17 cellular contexts compared by ENCODE assay signal in genomic region chr14:93981316-93981715, GRCh38. TPM values are rescaled to one million over a fixed set of nuclear protein-coding genes. Genes with fewer than 3 reads are reported as not detected.
DNase-seq lines count a peak whose midpoint lies in the region; ATAC-seq and TF ChIP-seq lines count a peak whose summit lies in the region.
"Had no signal": no experiment of that assay in that cellular context is flagged by ENCODE, and none has a peak within 500 bp of the region (broad histone marks: within the 10 kb centered on the region; RNA-seq: fewer than 3 reads in every experiment).

No MANE protein-coding gene starts in this region.

- H3K4ac ChIP-seq in H9 (ENCODE audit: low read depth, low read length), result no peak overlapping the region

- H2BK120ac ChIP-seq in H9 (ENCODE audit: low read depth, low read length, poor library complexity, severe bottlenecking), result no peak overlapping the region

- no peaks in the 10 kb centered on the region for H3K27me3 ChIP-seq in H9 (ENCODE audit: insufficient read depth, low read length)
- H3K27me3 ChIP-seq in heart right ventricle, result no peaks in the 10 kb centered on the region

- no peak overlapping the region for H3K9ac ChIP-seq in H9 (ENCODE audit: extremely low read depth, insufficient read length, low read length)

- no peak overlapping the region for H3K4me3 Mint-ChIP-seq in H9
- H3K4me3 Mint-ChIP-seq in activated naive CD8-positive, alpha-beta T cell treated with anti-CD3 and anti-CD28 coated beads, Interleukin-2, amount 50 U/mL, for 24 hours, result no peak overlapping the region
- no peak overlapping the region for H3K4me3 Mint-ChIP-seq in stimulated activated effector memory CD8-positive, alpha-beta T cell treated with anti-CD3 and anti-CD28 coated beads, Interleukin-12 subunit alpha, Interleukin-12 subunit beta, amount 100 ng/mL, for 72 hours
- H3K4me3 Mint-ChIP-seq in activated CD8-positive, alpha-beta memory T cell treated with anti-CD3 and anti-CD28 coated beads, Interleukin-2, amount 10 ng/mL, durations not matched to agents 7 days and 5 days, result no peak overlapping the region
- H3K4me3 Mint-ChIP-seq: naive thymus-derived CD8-positive, alpha-beta T cell had no signal

- intact Hi-C loops in heart right ventricle (cut with DNase I) (no loop called here), OCI-LY7 (cut with micrococcal nuclease; ENCODE audit: unreplicated experiment) (no loop called here)

- peaks cover 2% of the 10 kb centered on the region; the same call in 1 of the 2 replicates for H3K27me3 Mint-ChIP-seq in H9 (ENCODE audit: low read depth)
- peaks cover 8% of the 10 kb centered on the region for H3K27me3 Mint-ChIP-seq in activated naive CD8-positive, alpha-beta T cell treated with anti-CD3 and anti-CD28 coated beads, Interleukin-2, amount 50 U/mL, for 24 hours
- H3K27me3 Mint-ChIP-seq in activated CD8-positive, alpha-beta memory T cell treated with anti-CD3 and anti-CD28 coated beads, Interleukin-2, amount 10 ng/mL, durations not matched to agents 7 days and 5 days, result no peaks in the 10 kb centered on the region

- H3K4me2 ChIP-seq in H9 (ENCODE audit: insufficient read depth, insufficient read length, low read length) (no peak overlapping the region), OCI-LY7 (ENCODE audit: low read length) (no peak overlapping the region)

- no peak overlapping the region for H3K27ac Mint-ChIP-seq in H9
- peak overlapping the region; percentile 22 for H3K27ac Mint-ChIP-seq in activated naive CD8-positive, alpha-beta T cell treated with anti-CD3 and anti-CD28 coated beads, Interleukin-2, amount 50 U/mL, for 24 hours
- peak overlapping the region; percentile 75 for H3K27ac Mint-ChIP-seq in stimulated activated effector memory CD8-positive, alpha-beta T cell treated with anti-CD3 and anti-CD28 coated beads, Interleukin-12 subunit alpha, Interleukin-12 subunit beta, amount 100 ng/mL, for 72 hours
- no peak overlapping the region for H3K27ac Mint-ChIP-seq in activated CD8-positive, alpha-beta memory T cell treated with anti-CD3 and anti-CD28 coated beads, Interleukin-2, amount 10 ng/mL, durations not matched to agents 7 days and 5 days
- H3K27ac Mint-ChIP-seq: naive thymus-derived CD8-positive, alpha-beta T cell had no signal

- H2BK15ac ChIP-seq in H9 (ENCODE audit: low read depth, low read length), result no peak overlapping the region

- H4K5ac ChIP-seq in H9 (ENCODE audit: insufficient read length, low read depth, low read length), result no peak overlapping the region

- H3K14ac ChIP-seq in H9 (ENCODE audit: insufficient read depth, low read length), result no peak overlapping the region; the same call in 1 of the 2 replicates

- H3K27ac ChIP-seq in H9 (ENCODE audit: insufficient read length, low read depth, low read length), result no peak overlapping the region
- H3K27ac ChIP-seq in heart right ventricle, result peak overlapping the region; percentile 77 to 92 (median 86)
- H3K27ac ChIP-seq in OCI-LY7 (ENCODE audit: low read depth, low read length, poor library complexity, severe bottlenecking), result no peak overlapping the region

- WGBS in H9 (ENCODE audit: extremely low coverage, insufficient read length, low lambda C conversion rate), result no CpG with 5 or more reads among the region's 5 CpGs
- WGBS in heart right ventricle, 2 donors, result 74% methylated on average over 5 of the region's 5 CpGs

- no peak overlapping the region for H2AK5ac ChIP-seq in H9 (ENCODE audit: insufficient read length, low read length)

- no peaks in the 10 kb centered on the region for H3K4me1 ChIP-seq in H9 (ENCODE audit: insufficient read depth, low read length)
- peaks cover 6 to 89% (median 48%) of the 10 kb centered on the region in 9 donors for H3K4me1 ChIP-seq in heart right ventricle
- H3K4me1 ChIP-seq in OCI-LY7 (ENCODE audit: insufficient read depth, low read length, poor library complexity, severe bottlenecking), result peaks cover 36% of the 10 kb centered on the region

- H4K91ac ChIP-seq in H9 (ENCODE audit: insufficient read length, low read depth, low read length), result no peak overlapping the region

- H2AFZ ChIP-seq in H9 (ENCODE audit: low read length) (no peak overlapping the region), OCI-LY7 (ENCODE audit: low read length) (no peak overlapping the region)

- no peaks in the 10 kb centered on the region for H3K9me3 ChIP-seq in H9 (ENCODE audit: control insufficient read depth, low read depth, low read length)
- no peaks in the 10 kb centered on the region for H3K9me3 ChIP-seq in heart right ventricle
- no peaks in the 10 kb centered on the region for H3K9me3 ChIP-seq in OCI-LY7 (ENCODE audit: low read length)

- no peak overlapping the region for H2BK20ac ChIP-seq in H9 (ENCODE audit: low read depth, low read length, poor library complexity, severe bottlenecking)

- H4K20me1 ChIP-seq in H9 (ENCODE audit: control insufficient read depth, insufficient read depth, insufficient read length), result no peaks in the 10 kb centered on the region
- H4K20me1 ChIP-seq in OCI-LY7 (ENCODE audit: insufficient read depth, low read length), result no peaks in the 10 kb centered on the region

- no peak overlapping the region for H3K18ac ChIP-seq in H9 (ENCODE audit: insufficient read length, low read depth, low read length)

- H3K79me1 ChIP-seq in H9 (ENCODE audit: insufficient read depth, low read depth, low read length, poor library complexity, severe bottlenecking), result no peaks in the 10 kb centered on the region

- H4K8ac ChIP-seq in H9 (replicated peaks; ENCODE audit: insufficient read length, low read depth, low read length), result no peak overlapping the region

- no peak for DNase-seq in H9
- DNase-seq in activated naive CD8-positive, alpha-beta T cell treated with anti-CD3 and anti-CD28 coated beads, Interleukin-2, amount 50 U/mL, for 24 hours, result no peak
- no peak for DNase-seq in heart right ventricle
- DNase-seq in stimulated activated effector memory CD8-positive, alpha-beta T cell treated with anti-CD3 and anti-CD28 coated beads, Interleukin-12 subunit alpha, Interleukin-12 subunit beta, amount 100 ng/mL, for 72 hours (ENCODE audit: low spot score in 2 of 2), result no peak
- no peak for DNase-seq in activated CD8-positive, alpha-beta memory T cell treated with anti-CD3 and anti-CD28 coated beads, Interleukin-2, amount 10 ng/mL, durations not matched to agents 7 days and 5 days
- DNase-seq in activated CD4-positive, alpha-beta T cell treated with anti-CD3 and anti-CD28 coated beads, Interleukin-2, amount 50 U/mL, for 48 hours, result no peak
- no peak for DNase-seq in anterior cingulate cortex (lab: John Stamatoyannopoulos, UW)
- no peak for DNase-seq in OCI-LY7 (ENCODE audit: low spot score)
- DNase-seq: naive thymus-derived CD8-positive, alpha-beta T cell; NCI-H510A; SHP77 had no signal

- BruUV-seq in OCI-LY7 (replicated peaks; lab: Mats Ljungman, UMichigan), result no TSS peak

- H3K4me3 ChIP-seq in heart right ventricle, result no peak overlapping the region
- no peak overlapping the region for H3K4me3 ChIP-seq in OCI-LY7 (ENCODE audit: low read depth, low read length, poor library complexity, severe bottlenecking)
- H3K4me3 ChIP-seq: lung had no signal

- no peak overlapping the region for H3K23ac ChIP-seq in H9 (ENCODE audit: insufficient read length, low read depth, low read length)

- H3K23me2 ChIP-seq in H9 (ENCODE audit: insufficient read length, low read depth, low read length, poor library complexity, severe bottlenecking), result no peaks in the 10 kb centered on the region

- H3K36me3 ChIP-seq in heart right ventricle, result no peaks in the 10 kb centered on the region
- H3K36me3 ChIP-seq in OCI-LY7 (ENCODE audit: insufficient read depth, low read length), result no peaks in the 10 kb centered on the region; the same call in 1 of the 2 replicates

- H3K9me3 Mint-ChIP-seq in H9, result no peaks in the 10 kb centered on the region; a peak in 1 of 5 replicates
- H3K9me3 Mint-ChIP-seq in activated naive CD8-positive, alpha-beta T cell treated with anti-CD3 and anti-CD28 coated beads, Interleukin-2, amount 50 U/mL, for 24 hours, result peaks cover 7% of the 10 kb centered on the region
- no peaks in the 10 kb centered on the region for H3K9me3 Mint-ChIP-seq in stimulated activated effector memory CD8-positive, alpha-beta T cell treated with anti-CD3 and anti-CD28 coated beads, Interleukin-12 subunit alpha, Interleukin-12 subunit beta, amount 100 ng/mL, for 72 hours
- no peaks in the 10 kb centered on the region for H3K9me3 Mint-ChIP-seq in activated CD8-positive, alpha-beta memory T cell treated with anti-CD3 and anti-CD28 coated beads, Interleukin-2, amount 10 ng/mL, durations not matched to agents 7 days and 5 days (ENCODE audit: low read depth)

- H3K9me2 ChIP-seq in OCI-LY7 (ENCODE audit: insufficient read depth, low read length), result no peaks in the 10 kb centered on the region

- POLR2A ChIA-PET in OCI-LY7 (lab: Charles Lee), result no interaction called here

- H3K56ac ChIP-seq in H9 (ENCODE audit: insufficient read length, low read depth, low read length), result no peak overlapping the region

- no peak for ATAC-seq in activated naive CD8-positive, alpha-beta T cell treated with anti-CD3 and anti-CD28 coated beads, Interleukin-2, amount 50 U/mL, for 24 hours
- ATAC-seq in heart right ventricle, result peak in 3 of 8 donors; percentile 1 to 30 (median 5)
- ATAC-seq in stimulated activated effector memory CD8-positive, alpha-beta T cell treated with anti-CD3 and anti-CD28 coated beads, Interleukin-12 subunit alpha, Interleukin-12 subunit beta, amount 100 ng/mL, for 72 hours, result no peak
- ATAC-seq in activated CD8-positive, alpha-beta memory T cell treated with anti-CD3 and anti-CD28 coated beads, Interleukin-2, amount 10 ng/mL, durations not matched to agents 7 days and 5 days, result no peak
- ATAC-seq: activated CD4-positive, CD25-positive, alpha-beta regulatory T cell treated with anti-CD3 and anti-CD28 coated beads, Interleukin-2, amount 50 U/mL, for 24 hours; naive thymus-derived CD8-positive, alpha-beta T cell had no signal

- H3K79me2 ChIP-seq in H9 (ENCODE audit: insufficient read depth, low read length) (no peaks in the 10 kb centered on the region), OCI-LY7 (ENCODE audit: insufficient read depth, low read depth, low read length) (no peaks in the 10 kb centered on the region)

- H2BK5ac ChIP-seq in H9 (ENCODE audit: insufficient read length, low read length), result no peak overlapping the region

- CTCF ChIA-PET in activated CD8-positive, alpha-beta memory T cell treated with anti-CD3 and anti-CD28 coated beads, Interleukin-2, amount 10 ng/mL, durations not matched to agents 7 days and 5 days (lab: Charles Lee), result interaction anchor here (0.7 to 4.1 kb wide), 5 partner anchors 20 to 55 kb away, joined by 3 to 33 read pairs (median 3); no protein-coding TSS in a partner anchor
- CTCF ChIA-PET in OCI-LY7 (lab: Charles Lee; ENCODE audit: unreplicated experiment), result interaction anchor here (1.1 kb wide), 1 partner anchor 11 kb away, joined by 3 read pairs; no protein-coding TSS in a partner anchor

- peaks cover 17 to 41% of the 10 kb centered on the region in 2 experiments for H3K4me1 Mint-ChIP-seq in H9
- peaks cover 53% of the 10 kb centered on the region for H3K4me1 Mint-ChIP-seq in activated naive CD8-positive, alpha-beta T cell treated with anti-CD3 and anti-CD28 coated beads, Interleukin-2, amount 50 U/mL, for 24 hours
- peaks cover 59% of the 10 kb centered on the region for H3K4me1 Mint-ChIP-seq in stimulated activated effector memory CD8-positive, alpha-beta T cell treated with anti-CD3 and anti-CD28 coated beads, Interleukin-12 subunit alpha, Interleukin-12 subunit beta, amount 100 ng/mL, for 72 hours
- H3K4me1 Mint-ChIP-seq in activated CD8-positive, alpha-beta memory T cell treated with anti-CD3 and anti-CD28 coated beads, Interleukin-2, amount 10 ng/mL, durations not matched to agents 7 days and 5 days, result peaks cover 41% of the 10 kb centered on the region

- no peak overlapping the region for H3T11ph ChIP-seq in H9 (ENCODE audit: low read length)

- H3K36me3 Mint-ChIP-seq in H9 (ENCODE audit: insufficient read depth in 1 of 3, low read depth in 3 of 3), result no peaks in the 10 kb centered on the region
- peaks cover 24% of the 10 kb centered on the region for H3K36me3 Mint-ChIP-seq in activated naive CD8-positive, alpha-beta T cell treated with anti-CD3 and anti-CD28 coated beads, Interleukin-2, amount 50 U/mL, for 24 hours (ENCODE audit: low read depth)
- H3K36me3 Mint-ChIP-seq in stimulated activated effector memory CD8-positive, alpha-beta T cell treated with anti-CD3 and anti-CD28 coated beads, Interleukin-12 subunit alpha, Interleukin-12 subunit beta, amount 100 ng/mL, for 72 hours, result peaks cover 26% of the 10 kb centered on the region
- peaks cover 16% of the 10 kb centered on the region for H3K36me3 Mint-ChIP-seq in activated CD8-positive, alpha-beta memory T cell treated with anti-CD3 and anti-CD28 coated beads, Interleukin-2, amount 10 ng/mL, durations not matched to agents 7 days and 5 days

- TF ChIP-seq CTCF in H9 (conservative IDR thresholded peaks at IDR 0.05) (peak; percentile 25; the same call in 1 of the 3 replicates), heart right ventricle (IDR thresholded peaks at IDR 0.05) (no peak), OCI-LY7 (conservative IDR thresholded peaks at IDR 0.05; ENCODE audit: low read length) (no peak)

- H2BK12ac ChIP-seq in H9 (ENCODE audit: insufficient read length, low read depth, low read length), result no peak overlapping the region

RNA-seq across cellular contexts. Expression of gene ASB2, which starts 4.9 kb away (rescaled TPM):
- total RNA-seq in H9 (2021), result 0.35 and 1.3 TPM in 2 replicates
- total RNA-seq in heart right ventricle, result 100 to 1,000 TPM in 9 of 10 donors, 10 to 100 TPM in 1; 85.7 to 253 (median 168) TPM
- polyA plus RNA-seq in heart right ventricle, result 100 to 1,000 TPM in 1 of 2 donors, 10 to 100 TPM in 1; 19.6 to 374 TPM
- 100 to 1,000 TPM; 116 to 177 TPM for total RNA-seq in activated CD8-positive, alpha-beta memory T cell treated with anti-CD3 and anti-CD28 coated beads, Interleukin-2, amount 10 ng/mL, durations not matched to agents 7 days and 5 days
- total RNA-seq in OCI-LY7 (2014; rRNA removed; shearing (Covaris generic)), result 15.0 and 21.7 TPM in 2 replicates
- 16.1 and 23.6 TPM in 2 replicates for total RNA-seq in OCI-LY7 (2022)
- total RNA-seq: pulmonary artery endothelial cell had no signal

RNA-seq across cellular contexts. Expression of gene CCDC197, which starts 15.8 kb away (rescaled TPM):
- total RNA-seq in H9 (2021), result not detected in 2 replicates
- 1 to 10 TPM in 3 of 10 donors, under 1 TPM in 6, not detected in 1; 0.40 to 1.6 (median 0.75) TPM for total RNA-seq in heart right ventricle
- 1 to 10 TPM in 1 of 2 donors, not detected in 1; 1.3 TPM for polyA plus RNA-seq in heart right ventricle
- total RNA-seq in activated CD8-positive, alpha-beta memory T cell treated with anti-CD3 and anti-CD28 coated beads, Interleukin-2, amount 10 ng/mL, durations not matched to agents 7 days and 5 days, result under 1 TPM in 1 of 2 experiments, not detected in 1; 0.14 TPM
- total RNA-seq in OCI-LY7 (2014; rRNA removed; shearing (Covaris generic)), result not detected in 2 replicates
- total RNA-seq in OCI-LY7 (2022), result not detected in 2 replicates
- total RNA-seq: frontal cortex; lung; naive thymus-derived CD8-positive, alpha-beta T cell; pulmonary artery endothelial cell; T-helper 2 cell treated with Interferon-gamma antibody and Interleukin-4, amounts not matched to agents 100 ng/mL and 5 ng/mL, for 36 hours had no signal
- polyA plus RNA-seq: lung; naive thymus-derived CD8-positive, alpha-beta T cell; thymus had no signal

RNA-seq across cellular contexts. Expression of gene OTUB2, which starts 44.8 kb away (rescaled TPM):
- total RNA-seq in H9 (2021), result 3.6 and 3.7 TPM in 2 replicates
- under 1 TPM in 9 of 10 donors, not detected in 1; 0.07 to 0.37 (median 0.15) TPM for total RNA-seq in heart right ventricle
- under 1 TPM; 0.22 to 0.29 TPM for polyA plus RNA-seq in heart right ventricle
- 1 to 10 TPM; 3.4 to 4.2 TPM for total RNA-seq in activated CD8-positive, alpha-beta memory T cell treated with anti-CD3 and anti-CD28 coated beads, Interleukin-2, amount 10 ng/mL, durations not matched to agents 7 days and 5 days
- 0.28 and 0.44 TPM in 2 replicates for total RNA-seq in OCI-LY7 (2014; rRNA removed; shearing (Covaris generic))
- total RNA-seq in OCI-LY7 (2022), result 0.48 and 0.84 TPM in 2 replicates

RNA-seq across cellular contexts. Expression of gene FAM181A, which starts 54.2 kb away (rescaled TPM):
- total RNA-seq in H9 (2021) (not detected in 2 replicates), heart right ventricle (not detected), OCI-LY7 (2022) (not detected in 2 replicates)
- not detected for polyA plus RNA-seq in heart right ventricle
- total RNA-seq in activated CD8-positive, alpha-beta memory T cell treated with anti-CD3 and anti-CD28 coated beads, Interleukin-2, amount 10 ng/mL, durations not matched to agents 7 days and 5 days, result not detected
- not detected in 2 replicates for total RNA-seq in OCI-LY7 (2014; rRNA removed; shearing (Covaris generic))
- total RNA-seq: naive thymus-derived CD8-positive, alpha-beta T cell; pulmonary artery endothelial cell; T-helper 2 cell treated with Interferon-gamma antibody and Interleukin-4, amounts not matched to agents 100 ng/mL and 5 ng/mL, for 36 hours had no signal
- polyA plus RNA-seq: naive thymus-derived CD8-positive, alpha-beta T cell had no signal

Comparison
In these comparisons a context has a peak if more than half of its experiments do, and no peak if none do; other contexts are left out.
1. H3K27ac ChIP-seq: peak in heart right ventricle (10 of 10); none in H9 (single experiment) and OCI-LY7 (single experiment).
2. H3K27ac Mint-ChIP-seq: peak in activated naive CD8-positive, alpha-beta T cell treated with anti-CD3 and anti-CD28 coated beads, Interleukin-2, amount 50 U/mL, for 24 hours (single experiment) and stimulated activated effector memory CD8-positive, alpha-beta T cell treated with anti-CD3 and anti-CD28 coated beads, Interleukin-12 subunit alpha, Interleukin-12 subunit beta, amount 100 ng/mL, for 72 hours (single experiment); none in H9 (0 of 3) and activated CD8-positive, alpha-beta memory T cell treated with anti-CD3 and anti-CD28 coated beads, Interleukin-2, amount 10 ng/mL, durations not matched to agents 7 days and 5 days (single experiment).